10 cellular contexts compared by ENCODE assay signal in the genomic region with DNA sequence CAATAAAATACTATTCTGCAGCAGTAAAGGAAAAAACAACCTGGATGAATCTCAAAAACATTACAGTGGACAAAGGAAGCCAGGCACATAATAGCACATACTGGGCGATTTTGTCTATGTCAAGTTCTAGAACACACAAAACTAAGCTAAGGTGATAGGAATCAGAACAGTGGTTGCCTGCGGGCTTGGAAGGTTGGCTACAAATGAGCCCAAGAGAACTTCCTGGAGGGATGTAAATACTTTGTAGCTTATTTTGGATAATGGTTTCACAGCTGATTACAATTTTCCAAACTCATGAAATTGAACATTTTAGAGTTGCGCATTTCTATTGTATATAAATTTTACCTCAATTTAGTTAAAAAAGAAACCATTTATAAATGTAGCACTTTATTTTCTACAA.
"Had no signal": no experiment of that assay in that cellular context is flagged by ENCODE, and none has a peak within 500 bp of the region (broad histone marks: within the 10 kb centered on the region; RNA-seq: fewer than 3 reads in every experiment).

No MANE protein-coding gene starts in this region.

- H3K9me3 ChIP-seq: HAP-1 had no signal

- H3K4me3 ChIP-seq: GM23248, HAP-1, K562 had no signal

- H3K27ac Mint-ChIP-seq: HFFc6 had no signal

- DNase-seq: GM23248, GOT3, H7, HFFc6, IMR-90, KG1 had no signal

- H3K36me3 ChIP-seq: HAP-1 had no signal

- ATAC-seq: HCT116, K562 had no signal

- H3K4me1 ChIP-seq: HAP-1 had no signal

- FAIRE-seq: HTR-8/SVneo, K562 had no signal

- H3K27ac ChIP-seq: GM23248 had no signal

- H3K4me3 Mint-ChIP-seq: HFFc6 had no signal

- H3K9me3 Mint-ChIP-seq: HFFc6 had no signal
